In the genomic region with DNA sequence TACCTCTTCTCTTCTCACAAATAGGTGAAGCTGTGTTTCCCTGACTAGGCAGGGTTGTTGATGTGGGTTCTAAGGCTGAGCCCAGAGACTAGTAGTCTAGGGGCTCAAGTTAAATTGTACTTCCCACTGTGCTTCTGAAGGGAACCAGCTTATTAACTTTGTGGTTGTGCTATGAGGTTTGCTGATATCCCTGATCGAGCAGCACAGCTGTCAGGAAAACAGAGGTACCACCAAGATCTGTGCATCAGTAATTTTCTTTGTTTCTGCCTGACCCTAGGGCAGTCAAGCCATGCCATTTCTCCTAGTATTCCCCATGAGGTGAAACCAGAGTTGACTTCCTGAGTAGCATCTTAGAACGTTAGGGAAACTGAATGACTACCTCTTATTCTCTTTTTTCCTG, we compare ENCODE assay signal across 27 cellular contexts.
"Had no signal": no experiment of that assay in that cellular context is flagged by ENCODE, and none has a peak within 500 bp of the region (broad histone marks: within the 10 kb centered on the region; RNA-seq: fewer than 3 reads in every experiment).

No MANE protein-coding gene starts in this region.

- FAIRE-seq: TTC549 had no signal

- H3K4me2 ChIP-seq: PC-9 had no signal

- ATAC-seq: activated CD4-positive, CD25-positive, alpha-beta regulatory T cell treated with anti-CD3 and anti-CD28 coated beads, Interleukin-2, amount 50 U/mL, for 24 hours; activated naive CD8-positive, alpha-beta T cell treated with anti-CD3 and anti-CD28 coated beads, Interleukin-2, amount 50 U/mL, for 24 hours; activated T-cell treated with anti-CD3 and anti-CD28 coated beads, Interleukin-2, amount 50 U/mL, for 4 hours; WTC11 had no signal

- H3K4me3 ChIP-seq: PC-9, SK-N-MC had no signal

- DNase-seq: activated CD4-positive, alpha-beta memory T cell treated with anti-CD3 and anti-CD28 coated beads for 36 hours; activated CD4-positive, alpha-beta T cell treated with anti-CD3 and anti-CD28 coated beads for 4 hours; activated CD4-positive, alpha-beta T cell treated with anti-CD3 and anti-CD28 coated beads, Interleukin-2, amount 50 U/mL, for 1 hour; activated CD8-positive, alpha-beta memory T cell treated with anti-CD3 and anti-CD28 coated beads, Interleukin-2, amount 50 U/mL, for 4 hours; activated gamma-delta T cell treated with Interleukin-2 at 50 U/mL for 16 hours; activated naive CD4-positive, alpha-beta T cell treated with anti-CD3 and anti-CD28 coated beads, Interleukin-2, amount 10 ng/mL, durations not matched to agents 7 days and 5 days; activated naive CD8-positive, alpha-beta T cell treated with anti-CD3 and anti-CD28 coated beads, Interleukin-2, amount 50 U/mL, for 24 hours; activated T-cell treated with anti-CD3 and anti-CD28 coated beads for 4 hours; activated T-cell treated with anti-CD3 and anti-CD28 coated beads, Interleukin-2, amount 50 U/mL, for 4 hours; anterior cingulate cortex; central memory CD4-positive, alpha-beta T cell; NCI-H1048; NCI-H1105 treated with DMSO at 0.1 percent for 48 hours; NCI-H1436; NCI-H1694; NCI-H1930; NCI-H2081 treated with DMSO at 0.1 percent for 48 hours; NCI-H345; NCI-H524 treated with DMSO at 0.1 percent for 48 hours; NK-92 treated with Interleukin-12 subunit alpha and Interleukin-12 subunit beta, amount 100 ng/mL, for 24 hours; PC-9; Right ventricle myocardium superior; T1000 had no signal

- H3K27ac ChIP-seq: PC-9, SK-N-MC had no signal

- H2AFZ ChIP-seq: PC-9 had no signal
